12 cellular contexts compared by ENCODE assay signal in the genomic region with DNA sequence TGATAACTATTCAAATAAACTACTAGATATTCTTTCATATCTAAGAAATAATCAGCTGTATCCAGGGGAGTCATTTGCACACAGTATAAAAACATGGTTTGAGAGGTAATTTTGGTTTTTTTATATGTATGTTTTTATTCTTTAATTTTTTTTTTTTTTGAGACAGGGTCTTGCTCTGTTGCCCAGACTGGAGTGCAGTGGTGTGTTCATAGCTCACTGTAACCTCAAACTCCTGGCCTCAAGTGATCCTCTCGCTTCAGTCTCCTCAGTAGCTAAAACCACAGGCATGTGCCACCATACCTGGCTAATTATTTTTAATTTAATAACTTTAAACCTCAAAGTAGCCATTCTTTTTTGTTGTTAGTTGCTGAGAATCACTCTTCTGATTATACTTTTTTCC. TPM values are rescaled to one million over a fixed set of nuclear protein-coding genes. Genes with fewer than 3 reads are reported as not detected.
A peak's percentile ranks its signal among the peaks of the same experiment; 100 is the strongest.
DNase-seq lines count a peak whose midpoint lies in the region; ATAC-seq, FAIRE-seq and TF ChIP-seq lines count a peak whose summit lies in the region.
"Had no signal": no experiment of that assay in that cellular context is flagged by ENCODE, and none has a peak within 500 bp of the region (broad histone marks: within the 10 kb centered on the region; RNA-seq: fewer than 3 reads in every experiment).

No MANE protein-coding gene starts in this region.

- no peak for TF ChIP-seq CTCF in endothelial cell (IDR thresholded peaks at IDR 0.05; ENCODE audit: unreplicated experiment)

- no peak for DNase-seq in activated T-cell treated with anti-CD3 and anti-CD28 coated beads, Interleukin-2, amount 50 U/mL, for 72 hours
- DNase-seq in activated T-cell treated with anti-CD3 and anti-CD28 coated beads, Interleukin-2, amount 50 U/mL, for 48 hours: no peak
- DNase-seq in T-helper 17 cell: no peak
- DNase-seq in endothelial cell (ENCODE audit: low spot score): no peak
- peak; percentile 25 for DNase-seq in renal cortical epithelial cell (ENCODE audit: low read depth)
- DNase-seq in RCC 7860 (ENCODE audit: low spot score): no peak
- DNase-seq: NCI-H1092, NCI-H524 treated with DMSO at 0.1 percent for 48 hours had no signal

- no peak for ATAC-seq in activated T-cell treated with anti-CD3 and anti-CD28 coated beads, Interleukin-2, amount 50 U/mL, for 72 hours (replicated peaks in 1 of 2)
- no peak for ATAC-seq in T-helper 17 cell
- ATAC-seq in GM18907 (IDR thresholded peaks at IDR 0.05; ENCODE audit: unreplicated experiment): no peak
- ATAC-seq in GM18858 (IDR thresholded peaks at IDR 0.05; ENCODE audit: unreplicated experiment): no peak

- H3K4me1 Mint-ChIP-seq in activated T-cell treated with anti-CD3 and anti-CD28 coated beads, Interleukin-2, amount 50 U/mL, for 72 hours (ENCODE audit: low read depth): peaks cover 68% of the 10 kb centered on the region
- peaks cover 47% of the 10 kb centered on the region for H3K4me1 Mint-ChIP-seq in T-helper 17 cell
- peaks cover 43% of the 10 kb centered on the region for H3K4me1 Mint-ChIP-seq in endothelial cell (ENCODE audit: unreplicated experiment)

- no peaks in the 10 kb centered on the region for H3K9me3 Mint-ChIP-seq in activated T-cell treated with anti-CD3 and anti-CD28 coated beads, Interleukin-2, amount 50 U/mL, for 72 hours
- H3K9me3 Mint-ChIP-seq in endothelial cell (ENCODE audit: unreplicated experiment): no peaks in the 10 kb centered on the region

- no peak for FAIRE-seq in RCC 7860 (lab: Jason Lieb, UNC)
- FAIRE-seq: bronchial epithelial cell, urothelium cell line had no signal

- H3K36me3 Mint-ChIP-seq in activated T-cell treated with anti-CD3 and anti-CD28 coated beads, Interleukin-2, amount 50 U/mL, for 72 hours (ENCODE audit: insufficient read depth in 2 of 2): peaks cover 10 to 25% of the 10 kb centered on the region in 2 donors
- peaks cover 18% of the 10 kb centered on the region for H3K36me3 Mint-ChIP-seq in T-helper 17 cell (ENCODE audit: low read depth)
- H3K36me3 Mint-ChIP-seq in endothelial cell (ENCODE audit: low read depth, unreplicated experiment): peaks cover 8% of the 10 kb centered on the region

- H3K4me3 Mint-ChIP-seq in activated T-cell treated with anti-CD3 and anti-CD28 coated beads, Interleukin-2, amount 50 U/mL, for 72 hours: peak overlapping the region; percentile 94
- H3K4me3 Mint-ChIP-seq in T-helper 17 cell: no peak overlapping the region
- H3K4me3 Mint-ChIP-seq in endothelial cell (ENCODE audit: unreplicated experiment): no peak overlapping the region

- H3K27me3 Mint-ChIP-seq in activated T-cell treated with anti-CD3 and anti-CD28 coated beads, Interleukin-2, amount 50 U/mL, for 72 hours (ENCODE audit: low read depth): no peaks in the 10 kb centered on the region
- no peaks in the 10 kb centered on the region for H3K27me3 Mint-ChIP-seq in T-helper 17 cell
- H3K27me3 Mint-ChIP-seq in endothelial cell (ENCODE audit: unreplicated experiment): peaks cover 9% of the 10 kb centered on the region

- H3K9me3 ChIP-seq in T-helper 17 cell (ENCODE audit: control insufficient read depth, low read length, poor library complexity, severe bottlenecking): no peaks in the 10 kb centered on the region

- H3K27ac Mint-ChIP-seq in activated T-cell treated with anti-CD3 and anti-CD28 coated beads, Interleukin-2, amount 50 U/mL, for 72 hours: peak overlapping the region; percentile 98
- H3K27ac Mint-ChIP-seq in T-helper 17 cell (peak overlapping the region; percentile 99), endothelial cell (ENCODE audit: unreplicated experiment) (peak overlapping the region; percentile 100)

RNA-seq across cellular contexts. Expression of a gene that starts 1.8 kb away (rescaled TPM):
- 10 to 100 TPM; 33.0 to 36.0 TPM for total RNA-seq in activated T-cell treated with anti-CD3 and anti-CD28 coated beads, Interleukin-2, amount 50 U/mL, for 72 hours
- total RNA-seq in T-helper 17 cell (10 to 100 TPM; 42.5 to 43.6 TPM), endothelial cell (ENCODE audit: unreplicated experiment) (56.6 TPM), renal cortical epithelial cell (58.8 and 69.8 TPM in 2 replicates)

RNA-seq across cellular contexts. Expression of a gene that starts 2.3 kb away (rescaled TPM):
- total RNA-seq in activated T-cell treated with anti-CD3 and anti-CD28 coated beads, Interleukin-2, amount 50 U/mL, for 72 hours: 10 to 100 TPM; 66.5 to 83.7 TPM
- total RNA-seq in T-helper 17 cell: 10 to 100 TPM; 37.7 to 41.7 TPM
- 29.1 TPM for total RNA-seq in endothelial cell (ENCODE audit: unreplicated experiment)
- 23.0 and 36.5 TPM in 2 replicates for total RNA-seq in renal cortical epithelial cell

Comparison
In these comparisons a context has a peak if more than half of its experiments do, and no peak if none do; other contexts are left out.
1. H3K4me3 Mint-ChIP-seq: peak in activated T-cell treated with anti-CD3 and anti-CD28 coated beads, Interleukin-2, amount 50 U/mL, for 72 hours (2 of 2); none in T-helper 17 cell (single experiment) and endothelial cell (single experiment).
2. Peak in every context shown above with its lines, with median percentiles within 50 percentile points of each other: H3K27ac Mint-ChIP-seq.